Comparison of ENCODE assay signal across 23 cellular contexts in genomic region chr17:14575349-14575966, GRCh38.
DNase-seq lines count a peak whose midpoint lies in the region; ATAC-seq and TF ChIP-seq lines count a peak whose summit lies in the region.
"Had no signal": no experiment of that assay in that cellular context is flagged by ENCODE, and none has a peak within 500 bp of the region (broad histone marks: within the 10 kb centered on the region; RNA-seq: fewer than 3 reads in every experiment).

No MANE protein-coding gene starts in this region.

- H3K27me3 ChIP-seq in mammary epithelial cell (ENCODE audit: insufficient read depth, low read length) (peaks cover 7% of the 10 kb centered on the region), skeletal muscle satellite cell (ENCODE audit: control insufficient read depth, insufficient read depth, low read length) (peaks cover 16% of the 10 kb centered on the region), H9 (ENCODE audit: insufficient read depth, low read length) (no peaks in the 10 kb centered on the region)
- H3K27me3 ChIP-seq: SJCRH30 had no signal

- H4K20me1 ChIP-seq in mammary epithelial cell (ENCODE audit: insufficient read depth, low read length) (no peaks in the 10 kb centered on the region), H9 (ENCODE audit: control insufficient read depth, insufficient read depth, insufficient read length) (no peaks in the 10 kb centered on the region)

- no peaks in the 10 kb centered on the region for H3K23me2 ChIP-seq in H9 (ENCODE audit: insufficient read length, low read depth, low read length, poor library complexity, severe bottlenecking)

- peak; percentile 51 for DNase-seq in EH (ENCODE audit: low read depth)
- peak; percentile 18 for DNase-seq in mammary epithelial cell
- DNase-seq in left kidney (ENCODE audit: low read depth, low spot score) = peak; percentile 49
- DNase-seq in NCI-H1048 (lab: John Stamatoyannopoulos, UW) = no peak
- DNase-seq in H9 = no peak
- no peak for DNase-seq in sciatic nerve (ENCODE audit: low spot score)
- DNase-seq: activated CD4-positive, alpha-beta T cell treated with anti-CD3 and anti-CD28 coated beads, Interleukin-2, amount 50 U/mL, for 4 hours; activated naive CD4-positive, alpha-beta T cell; C1 segment of cervical spinal cord; effector memory CD8-positive, alpha-beta T cell; hippocampal formation; islet precursor cell; NCI-H187 treated with DMSO at 0.1 percent for 48 hours; NCI-H226; SJCRH30; T-helper 2 cell had no signal

- H3K4me1 Mint-ChIP-seq in H9 = peaks cover 12 to 14% of the 10 kb centered on the region in 2 experiments
- H3K4me1 Mint-ChIP-seq: stimulated activated effector memory CD8-positive, alpha-beta T cell treated with anti-CD3 and anti-CD28 coated beads, Interleukin-12 subunit alpha, Interleukin-12 subunit beta, amount 100 ng/mL, for 72 hours had no signal

- no peak overlapping the region for H2BK120ac ChIP-seq in H9 (ENCODE audit: low read depth, low read length, poor library complexity, severe bottlenecking)

- no peak overlapping the region for H2AK5ac ChIP-seq in H9 (ENCODE audit: insufficient read length, low read length)

- in situ Hi-C loops in mammary epithelial cell (cut with MboI; ENCODE audit: low sequenced_read_pairs in 2 of 2) = no loop called here

- no peaks in the 10 kb centered on the region for H3K79me2 ChIP-seq in mammary epithelial cell (ENCODE audit: insufficient read depth, low read length)
- H3K79me2 ChIP-seq in H9 (ENCODE audit: insufficient read depth, low read length) = no peaks in the 10 kb centered on the region

- no peak for ATAC-seq in sciatic nerve
- ATAC-seq: effector memory CD8-positive, alpha-beta T cell; stimulated activated effector memory CD8-positive, alpha-beta T cell treated with anti-CD3 and anti-CD28 coated beads, Interleukin-12 subunit alpha, Interleukin-12 subunit beta, amount 100 ng/mL, for 72 hours had no signal

- H3T11ph ChIP-seq in H9 (ENCODE audit: low read length) = no peak overlapping the region

- H3K14ac ChIP-seq in H9 (ENCODE audit: insufficient read depth, low read length) = no peak overlapping the region

- no TSS peak for BruUV-seq in mammary epithelial cell (replicated peaks; lab: Mats Ljungman, UMichigan)

- H3K36me3 ChIP-seq in mammary epithelial cell (ENCODE audit: insufficient read depth, low read length) (no peaks in the 10 kb centered on the region), skeletal muscle satellite cell (ENCODE audit: insufficient read depth, low read length) (no peaks in the 10 kb centered on the region)
- H3K36me3 ChIP-seq: SJCRH30, thoracic aorta had no signal

- no peak overlapping the region for H4K5ac ChIP-seq in H9 (ENCODE audit: insufficient read length, low read depth, low read length)

- H3K4me3 Mint-ChIP-seq in H9 = no peak overlapping the region
- H3K4me3 Mint-ChIP-seq: effector memory CD8-positive, alpha-beta T cell; neural crest cell; stimulated activated effector memory CD8-positive, alpha-beta T cell treated with anti-CD3 and anti-CD28 coated beads, Interleukin-12 subunit alpha, Interleukin-12 subunit beta, amount 100 ng/mL, for 72 hours had no signal

- WGBS in mammary epithelial cell (ENCODE audit: low coverage, missing lambda C conversion rate) = 16% methylated on average over 9 of the region's 12 CpGs
- WGBS in H9 (ENCODE audit: extremely low coverage, insufficient read length, low lambda C conversion rate) = no CpG with 5 or more reads among the region's 12 CpGs

- dilution Hi-C loops in mammary epithelial cell (cut with HindIII; ENCODE audit: low sequenced_read_pairs) = no loop called here

- H2BK5ac ChIP-seq in H9 (ENCODE audit: insufficient read length, low read length) = no peak overlapping the region

- H3K79me1 ChIP-seq in H9 (ENCODE audit: insufficient read depth, low read depth, low read length, poor library complexity, severe bottlenecking) = no peaks in the 10 kb centered on the region

- no peak overlapping the region for H2BK12ac ChIP-seq in H9 (ENCODE audit: insufficient read length, low read depth, low read length)

- H3K27ac ChIP-seq in mammary epithelial cell (ENCODE audit: insufficient read depth, low read depth, low read length) = no peak overlapping the region
- no peak overlapping the region for H3K27ac ChIP-seq in H9 (ENCODE audit: insufficient read length, low read depth, low read length)
- H3K27ac ChIP-seq: HL-60, KMS-11, SJCRH30, thoracic aorta, VCaP had no signal

- H3K9me3 Mint-ChIP-seq in H9 = no peaks in the 10 kb centered on the region
- H3K9me3 Mint-ChIP-seq: stimulated activated effector memory CD8-positive, alpha-beta T cell treated with anti-CD3 and anti-CD28 coated beads, Interleukin-12 subunit alpha, Interleukin-12 subunit beta, amount 100 ng/mL, for 72 hours had no signal

- no peak overlapping the region for H4K91ac ChIP-seq in H9 (ENCODE audit: insufficient read length, low read depth, low read length)

- CTCF ChIA-PET in mammary epithelial cell (lab: Charles Lee; ENCODE audit: low non-redundant PET) = no interaction called here

- H4K8ac ChIP-seq in H9 (replicated peaks; ENCODE audit: insufficient read length, low read depth, low read length) = no peak overlapping the region

- H3K56ac ChIP-seq in H9 (ENCODE audit: insufficient read length, low read depth, low read length) = no peak overlapping the region

- no peak overlapping the region for H3K4me2 ChIP-seq in mammary epithelial cell (ENCODE audit: insufficient read depth, low read depth, low read length)
- H3K4me2 ChIP-seq in skeletal muscle satellite cell (ENCODE audit: low read length) = peak overlapping the region; percentile 31
- H3K4me2 ChIP-seq in H9 (ENCODE audit: insufficient read depth, insufficient read length, low read length) = no peak overlapping the region
- H3K4me2 ChIP-seq: KMS-11 had no signal

- no peak for TF ChIP-seq CTCF in mammary epithelial cell (conservative IDR thresholded peaks at IDR 0.05 in 1 of 2, IDR thresholded peaks at IDR 0.05 in 1 of 2; ENCODE audit: extremely low read depth in 1 of 2, insufficient read depth in 1 of 2, low read depth in 1 of 2, low read length in 2 of 2)
- TF ChIP-seq CTCF in H9 (conservative IDR thresholded peaks at IDR 0.05) = no peak

- H3K4me3 ChIP-seq in mammary epithelial cell (replicated peaks in 1 of 3; ENCODE audit: insufficient read depth in 1 of 3, low read depth in 2 of 3, low read length in 3 of 3) (no peak overlapping the region), skeletal muscle satellite cell (ENCODE audit: low read length) (no peak overlapping the region)
- H3K4me3 ChIP-seq: SJCRH30, thoracic aorta had no signal

- H3K27ac Mint-ChIP-seq in H9 = no peak overlapping the region
- H3K27ac Mint-ChIP-seq: effector memory CD8-positive, alpha-beta T cell; stimulated activated effector memory CD8-positive, alpha-beta T cell treated with anti-CD3 and anti-CD28 coated beads, Interleukin-12 subunit alpha, Interleukin-12 subunit beta, amount 100 ng/mL, for 72 hours had no signal

- H3K4me1 ChIP-seq in mammary epithelial cell (ENCODE audit: insufficient read depth, low read length) (no peaks in the 10 kb centered on the region), skeletal muscle satellite cell (ENCODE audit: control insufficient read depth, insufficient read depth, low read length) (peaks cover 9% of the 10 kb centered on the region), H9 (ENCODE audit: insufficient read depth, low read length) (0 out of 2 replicates have a peak, but pooled peaks cover 4% of the 10 kb centered on the region)
- H3K4me1 ChIP-seq: SJCRH30 had no signal

- H3K9ac ChIP-seq in mammary epithelial cell (ENCODE audit: insufficient read depth, low read length) (no peak overlapping the region), skeletal muscle satellite cell (ENCODE audit: low read depth, low read length) (no peak overlapping the region), H9 (ENCODE audit: extremely low read depth, insufficient read length, low read length) (no peak overlapping the region)
- H3K9ac ChIP-seq: KMS-11 had no signal

- no peaks in the 10 kb centered on the region for H3K27me3 Mint-ChIP-seq in H9 (ENCODE audit: low read depth)

- no peak overlapping the region for H3K4ac ChIP-seq in H9 (ENCODE audit: low read depth, low read length)

- no peak overlapping the region for H3K23ac ChIP-seq in H9 (ENCODE audit: insufficient read length, low read depth, low read length)

- intact Hi-C loops in mammary epithelial cell (cut with micrococcal nuclease) (loop anchor here (10.0 kb wide), 1 partner anchor 349 kb away; no protein-coding TSS in a partner anchor), sciatic nerve (cut with DNase I) (no loop called here)

- H3K36me3 Mint-ChIP-seq in H9 (ENCODE audit: insufficient read depth in 1 of 3, low read depth in 3 of 3) = no peaks in the 10 kb centered on the region
- H3K36me3 Mint-ChIP-seq: stimulated activated effector memory CD8-positive, alpha-beta T cell treated with anti-CD3 and anti-CD28 coated beads, Interleukin-12 subunit alpha, Interleukin-12 subunit beta, amount 100 ng/mL, for 72 hours had no signal

- no peaks in the 10 kb centered on the region for H3K9me3 ChIP-seq in mammary epithelial cell (replicated peaks; ENCODE audit: insufficient read depth, low read length)
- no peaks in the 10 kb centered on the region for H3K9me3 ChIP-seq in skeletal muscle satellite cell (replicated peaks; ENCODE audit: low read length)
- no peaks in the 10 kb centered on the region for H3K9me3 ChIP-seq in H9 (ENCODE audit: control insufficient read depth, low read depth, low read length)
- H3K9me3 ChIP-seq: SJCRH30, thoracic aorta had no signal

- no peak overlapping the region for H2BK20ac ChIP-seq in H9 (ENCODE audit: low read depth, low read length, poor library complexity, severe bottlenecking)

- no peak overlapping the region for H2BK15ac ChIP-seq in H9 (ENCODE audit: low read depth, low read length)

- H3K18ac ChIP-seq in H9 (ENCODE audit: insufficient read length, low read depth, low read length) = no peak overlapping the region

- H2AFZ ChIP-seq in mammary epithelial cell (ENCODE audit: low read depth, low read length) = peak overlapping the region; percentile 49
- H2AFZ ChIP-seq in H9 (ENCODE audit: low read length) = no peak overlapping the region

Comparison
In these comparisons a context has a peak if more than half of its experiments do, and no peak if none do; other contexts are left out.
1. DNase-seq: peak in EH (single experiment), mammary epithelial cell (single experiment) and left kidney (single experiment); none in NCI-H1048 (single experiment), H9 (single experiment) and sciatic nerve (single experiment).